Comparison of ENCODE assay signal across 10 cellular contexts in genomic region chr10:103847909-103848468, GRCh38. TPM values are rescaled to one million over a fixed set of nuclear protein-coding genes. Genes with fewer than 3 reads are reported as not detected.
A peak's percentile ranks its signal among the peaks of the same experiment; 100 is the strongest.
DNase-seq lines count a peak whose midpoint lies in the region; ATAC-seq and TF ChIP-seq lines count a peak whose summit lies in the region.
"Had no signal": no experiment of that assay in that cellular context is flagged by ENCODE, and none has a peak within 500 bp of the region (broad histone marks: within the 10 kb centered on the region; RNA-seq: fewer than 3 reads in every experiment).

No MANE protein-coding gene starts in this region.

- H3K4ac ChIP-seq in mesendoderm (ENCODE audit: low read depth, low read length): no peak overlapping the region

- no peaks in the 10 kb centered on the region for H3K27me3 ChIP-seq in BJ (ENCODE audit: control insufficient read depth, insufficient read depth, low read length)
- peaks cover 3% of the 10 kb centered on the region for H3K27me3 ChIP-seq in GM23338 (ENCODE audit: insufficient read depth)
- H3K27me3 ChIP-seq in mesendoderm (ENCODE audit: insufficient read depth, low read length, poor library complexity): no peaks in the 10 kb centered on the region
- no peaks in the 10 kb centered on the region for H3K27me3 ChIP-seq in prostate gland (replicated peaks; ENCODE audit: insufficient read depth)

- H3K36me3 ChIP-seq in BJ (ENCODE audit: control insufficient read depth, insufficient read depth, low read length) (no peaks in the 10 kb centered on the region), GM23338 (ENCODE audit: insufficient read depth) (no peaks in the 10 kb centered on the region), mesendoderm (ENCODE audit: control insufficient read depth, insufficient read depth, low read length) (no peaks in the 10 kb centered on the region), prostate gland (no peaks in the 10 kb centered on the region)

- no peak overlapping the region for H3K9ac ChIP-seq in mesendoderm (ENCODE audit: low read length)

- no peak overlapping the region for H2BK120ac ChIP-seq in mesendoderm (ENCODE audit: low read depth, low read length)

- intact Hi-C loops in activated CD4-positive, alpha-beta memory T cell treated with anti-CD3 and anti-CD28 coated beads for 36 hours (cut with micrococcal nuclease): no loop called here
- intact Hi-C loops in prostate gland (cut with DNase I): no loop called here

- H4K20me1 ChIP-seq in GM23338 (replicated peaks; ENCODE audit: insufficient read depth): no peaks in the 10 kb centered on the region

- no peaks in the 10 kb centered on the region for H3K36me3 Mint-ChIP-seq in GM23338 (ENCODE audit: low read depth)
- H3K36me3 Mint-ChIP-seq in activated CD4-positive, alpha-beta memory T cell treated with anti-CD3 and anti-CD28 coated beads for 36 hours: no peaks in the 10 kb centered on the region

- no peak overlapping the region for H2BK5ac ChIP-seq in mesendoderm (ENCODE audit: low read length)

- H3K56ac ChIP-seq in mesendoderm (ENCODE audit: low read length): peak overlapping the region; percentile 44

- H3K4me3 Mint-ChIP-seq in GM23338: no peak overlapping the region
- no peak overlapping the region for H3K4me3 Mint-ChIP-seq in activated CD4-positive, alpha-beta memory T cell treated with anti-CD3 and anti-CD28 coated beads for 36 hours

- DNase-seq in BJ (ENCODE audit: low read depth) (no peak), GM23338 (ENCODE audit: low spot score) (peak; percentile 86), mesendoderm (peak; percentile 74), islet precursor cell (no peak), prostate gland (ENCODE audit: low spot score) (no peak), HT-29 (ENCODE audit: low spot score) (no peak)
- DNase-seq in activated CD4-positive, alpha-beta memory T cell treated with anti-CD3 and anti-CD28 coated beads for 36 hours: peak; percentile 34
- DNase-seq: NCI-H1436 treated with DMSO at 0.1 percent for 48 hours, RPMI8226 had no signal

- POLR2A ChIA-PET in BJ (lab: Charles Lee): interaction anchor here (0.7 kb wide), 1 partner anchor 138 kb away, joined by 27 read pairs; no protein-coding TSS in a partner anchor
- POLR2A ChIA-PET in activated CD4-positive, alpha-beta memory T cell treated with anti-CD3 and anti-CD28 coated beads for 36 hours (lab: Charles Lee): interaction anchor here (0.6 kb wide), 1 partner anchor 77 kb away, joined by 4 read pairs; no protein-coding TSS in a partner anchor

- H3K4me3 ChIP-seq in BJ (ENCODE audit: low read depth, low read length) (no peak overlapping the region), GM23338 (no peak overlapping the region), mesendoderm (ENCODE audit: low read length) (no peak overlapping the region), prostate gland (no peak overlapping the region)

- no peak overlapping the region for H2AFZ ChIP-seq in GM23338

- H3K9me3 Mint-ChIP-seq in GM23338: no peaks in the 10 kb centered on the region
- H3K9me3 Mint-ChIP-seq in activated CD4-positive, alpha-beta memory T cell treated with anti-CD3 and anti-CD28 coated beads for 36 hours: no peaks in the 10 kb centered on the region

- H3K4me2 ChIP-seq in GM23338 (no peak overlapping the region), mesendoderm (ENCODE audit: low read length) (no peak overlapping the region)

- H3K4me1 ChIP-seq in GM23338 (ENCODE audit: insufficient read depth) (peaks cover 15% of the 10 kb centered on the region), mesendoderm (ENCODE audit: control insufficient read depth, low read depth, low read length) (peaks cover 15% of the 10 kb centered on the region), prostate gland (replicated peaks) (peaks cover 15% of the 10 kb centered on the region)

- H4K8ac ChIP-seq in mesendoderm (ENCODE audit: low read depth, low read length): no peak overlapping the region

- no peaks in the 10 kb centered on the region for H3K9me2 ChIP-seq in GM23338 (ENCODE audit: insufficient read depth)

- H3K79me2 ChIP-seq in GM23338 (replicated peaks; ENCODE audit: insufficient read depth) (no peaks in the 10 kb centered on the region), mesendoderm (ENCODE audit: control insufficient read depth, insufficient read depth, low read length) (peaks cover 28% of the 10 kb centered on the region)

- H3K27ac Mint-ChIP-seq in GM23338: no peak overlapping the region
- no peak overlapping the region for H3K27ac Mint-ChIP-seq in activated CD4-positive, alpha-beta memory T cell treated with anti-CD3 and anti-CD28 coated beads for 36 hours

- H2BK15ac ChIP-seq in mesendoderm (replicated peaks; ENCODE audit: low read depth): no peak overlapping the region

- CTCF ChIA-PET in BJ (lab: Yijun Ruan, JAX): interaction anchor here (0.9 to 12.8 kb wide), 12 partner anchors 9 to 137 kb away, joined by 3 to 160 read pairs (median 4); no protein-coding TSS in a partner anchor
- CTCF ChIA-PET in activated CD4-positive, alpha-beta memory T cell treated with anti-CD3 and anti-CD28 coated beads for 36 hours (lab: Charles Lee): interaction anchor here (0.7 to 4.0 kb wide), 5 partner anchors 10 to 162 kb away, joined by 3 to 35 read pairs (median 5); no protein-coding TSS in a partner anchor

- WGBS in mesendoderm (ENCODE audit: extremely low coverage, insufficient coverage, low lambda C conversion rate): no CpG with 5 or more reads among the region's 8 CpGs
- 73% methylated on average over 8 of the region's 8 CpGs for WGBS in prostate gland

- H3K79me1 ChIP-seq in mesendoderm (ENCODE audit: low read length): peaks cover 35% of the 10 kb centered on the region

- H3K27ac ChIP-seq in GM23338 (ENCODE audit: low read depth) (no peak overlapping the region), mesendoderm (ENCODE audit: low read depth, low read length) (no peak overlapping the region), prostate gland (no peak overlapping the region)

- no peak overlapping the region for H2AK5ac ChIP-seq in mesendoderm (ENCODE audit: low read length)

- H3K23ac ChIP-seq in mesendoderm (ENCODE audit: low read length): no peak overlapping the region

- no peak overlapping the region for H4K5ac ChIP-seq in mesendoderm (ENCODE audit: low read length)

- no peak overlapping the region for H3K18ac ChIP-seq in mesendoderm (ENCODE audit: low read length)

- peak; percentile 34 for TF ChIP-seq CTCF in BJ (IDR thresholded peaks at IDR 0.05; ENCODE audit: insufficient read depth, low read depth, low read length)
- TF ChIP-seq CTCF in GM23338 (conservative IDR thresholded peaks at IDR 0.05; ENCODE audit: low read depth in 2 of 2): peak; percentile 43
- no peak for TF ChIP-seq CTCF in prostate gland (IDR thresholded peaks at IDR 0.05)

- ATAC-seq in GM23338: peak; percentile 92
- no peak for ATAC-seq in HG03457 (IDR thresholded peaks at IDR 0.05; ENCODE audit: unreplicated experiment)

- H3K9me3 ChIP-seq in prostate gland: no peaks in the 10 kb centered on the region

- no peaks in the 10 kb centered on the region for H3F3A ChIP-seq in GM23338 (replicated peaks; ENCODE audit: low read depth)

- H3K27me3 Mint-ChIP-seq in GM23338 (ENCODE audit: insufficient read depth, low read depth, poor library complexity): peaks cover 10% of the 10 kb centered on the region
- H3K27me3 Mint-ChIP-seq in activated CD4-positive, alpha-beta memory T cell treated with anti-CD3 and anti-CD28 coated beads for 36 hours: peaks cover 2% of the 10 kb centered on the region

- no peak for TF ChIP-seq POLR2A in prostate gland (IDR thresholded peaks at IDR 0.05)

- peaks cover 28% of the 10 kb centered on the region for H3K4me1 Mint-ChIP-seq in GM23338
- H3K4me1 Mint-ChIP-seq in activated CD4-positive, alpha-beta memory T cell treated with anti-CD3 and anti-CD28 coated beads for 36 hours (ENCODE audit: low read depth): peaks cover 22% of the 10 kb centered on the region

TF ChIP-seq in GM23338, 12 proteins besides CTCF, POLR2A, EP300 and RAD21 (continues in another document):
- no peak for TF ChIP-seq POLR2AphosphoS5 (IDR thresholded peaks at IDR 0.05; ENCODE audit: low read depth)
- TF ChIP-seq, protein P1, sequence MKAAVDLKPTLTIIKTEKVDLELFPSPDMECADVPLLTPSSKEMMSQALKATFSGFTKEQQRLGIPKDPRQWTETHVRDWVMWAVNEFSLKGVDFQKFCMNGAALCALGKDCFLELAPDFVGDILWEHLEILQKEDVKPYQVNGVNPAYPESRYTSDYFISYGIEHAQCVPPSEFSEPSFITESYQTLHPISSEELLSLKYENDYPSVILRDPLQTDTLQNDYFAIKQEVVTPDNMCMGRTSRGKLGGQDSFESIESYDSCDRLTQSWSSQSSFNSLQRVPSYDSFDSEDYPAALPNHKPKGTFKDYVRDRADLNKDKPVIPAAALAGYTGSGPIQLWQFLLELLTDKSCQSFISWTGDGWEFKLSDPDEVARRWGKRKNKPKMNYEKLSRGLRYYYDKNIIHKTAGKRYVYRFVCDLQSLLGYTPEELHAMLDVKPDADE (IDR thresholded peaks at IDR 0.05): no peak
- no peak for TF ChIP-seq ZNF114 (CRISPR knock-in tag; IDR thresholded peaks at IDR 0.05)

RNA-seq across cellular contexts. Expression of gene SH3PXD2A, which starts 7.4 kb away (rescaled TPM):
- 43.9 and 50.2 TPM in 2 replicates for polyA plus RNA-seq in BJ (2011; rRNA removed)
- polyA minus RNA-seq in BJ (2011; rRNA and poly(A)+ RNA removed): 48.0 and 49.7 TPM in 2 replicates
- total RNA-seq in GM23338 (2014; rRNA removed; shearing (Covaris generic)): 4.6 and 5.0 TPM in 2 replicates
- polyA plus RNA-seq in GM23338 (2016; fragmentation: Nextera tagmentation; extraction: Ambion mirVana): 1.8 and 1.9 TPM in 2 replicates
- 10 to 100 TPM in 1 of 2 experiments, 1 to 10 TPM in 1; 10.0 to 10.3 TPM for total RNA-seq in activated CD4-positive, alpha-beta memory T cell treated with anti-CD3 and anti-CD28 coated beads for 36 hours
- 7.7 TPM for polyA plus RNA-seq in mesendoderm (2013, experiment 1 of 2)
- 7.8 TPM for polyA plus RNA-seq in mesendoderm (2013, experiment 2 of 2)
- 10 to 100 TPM; 14.2 to 26.4 TPM for total RNA-seq in prostate gland
- 2.7 and 3.0 TPM in 2 replicates for total RNA-seq in HT-29 (2014; rRNA removed; shearing (Covaris generic))

Comparison
In these comparisons a context has a peak if more than half of its experiments do, and no peak if none do; other contexts are left out.
1. DNase-seq: peak in GM23338 (single experiment), activated CD4-positive, alpha-beta memory T cell treated with anti-CD3 and anti-CD28 coated beads for 36 hours (single experiment) and mesendoderm (single experiment); none in BJ (single experiment), islet precursor cell (single experiment), prostate gland (single experiment) and HT-29 (single experiment).
2. CTCF ChIP-seq: peak in BJ (single experiment) and GM23338 (2 of 2); none in prostate gland (0 of 4).